Comparison of ENCODE assay signal across 9 cellular contexts in genomic region chr10:80206277-80206655, GRCh38. TPM values are rescaled to one million over a fixed set of nuclear protein-coding genes. Genes with fewer than 3 reads are reported as not detected.
DNase-seq lines count a peak whose midpoint lies in the region; ATAC-seq, FAIRE-seq and TF ChIP-seq lines count a peak whose summit lies in the region.
"Had no signal": no experiment of that assay in that cellular context is flagged by ENCODE, and none has a peak within 500 bp of the region (broad histone marks: within the 10 kb centered on the region; RNA-seq: fewer than 3 reads in every experiment).

No MANE protein-coding gene starts in this region.

- peaks cover 26% of the 10 kb centered on the region for H3K79me2 ChIP-seq in KMS-11 (ENCODE audit: insufficient read depth, low read depth)

- peaks cover 13% of the 10 kb centered on the region for H3K36me3 Mint-ChIP-seq in central memory CD8-positive, alpha-beta T cell (ENCODE audit: insufficient read depth)
- no peaks in the 10 kb centered on the region for H3K36me3 Mint-ChIP-seq in natural killer cell treated with Interleukin-12 subunit alpha and Interleukin-12 subunit beta and Interleukin-15 and Interleukin-18, amount 100 ng/mL, for 72 hours

- POLR2A ChIA-PET in A673 (lab: Charles Lee; ENCODE audit: low non-redundant PET), result no interaction called here

- intact Hi-C loops in A673 (cut with micrococcal nuclease; ENCODE audit: unreplicated experiment), result no loop called here

- peak overlapping the region; percentile 97 for H3K4me2 ChIP-seq in KMS-11

- no peaks in the 10 kb centered on the region for H3K9me3 ChIP-seq in A673 (ENCODE audit: low read depth, low read length, poor library complexity, severe bottlenecking)

- H3K9me3 Mint-ChIP-seq in central memory CD8-positive, alpha-beta T cell, result no peaks in the 10 kb centered on the region
- no peaks in the 10 kb centered on the region for H3K9me3 Mint-ChIP-seq in natural killer cell treated with Interleukin-12 subunit alpha and Interleukin-12 subunit beta and Interleukin-15 and Interleukin-18, amount 100 ng/mL, for 72 hours

- H3K4me3 Mint-ChIP-seq in central memory CD8-positive, alpha-beta T cell, result peak overlapping the region; percentile 73
- H3K4me3 Mint-ChIP-seq in natural killer cell treated with Interleukin-12 subunit alpha and Interleukin-12 subunit beta and Interleukin-15 and Interleukin-18, amount 100 ng/mL, for 72 hours, result peak overlapping the region; percentile 88

- no peaks in the 10 kb centered on the region for H4K20me1 ChIP-seq in KMS-11 (ENCODE audit: insufficient read depth)

- no peak overlapping the region for H3K27ac ChIP-seq in A673 (ENCODE audit: low read depth, low read length, poor library complexity, severe bottlenecking)
- peak overlapping the region; percentile 80 for H3K27ac ChIP-seq in KMS-11

- H3K27me3 ChIP-seq in A673 (replicated peaks; ENCODE audit: insufficient read depth, low read depth, low read length, poor library complexity) (no peaks in the 10 kb centered on the region), KMS-11 (ENCODE audit: insufficient read depth, low read depth) (no peaks in the 10 kb centered on the region)

- FAIRE-seq in GM12892 (lab: Jason Lieb, UNC), result no peak
- FAIRE-seq: TTC549 had no signal

- no peak for TF ChIP-seq CTCF in A673 (conservative IDR thresholded peaks at IDR 0.05; ENCODE audit: low read depth, low read length)
- TF ChIP-seq CTCF in KMS-11 (conservative IDR thresholded peaks at IDR 0.05; ENCODE audit: low read depth, low read length), result no peak

- no peaks in the 10 kb centered on the region for H3K36me3 ChIP-seq in A673 (ENCODE audit: insufficient read depth, low read length, poor library complexity, severe bottlenecking)
- H3K36me3 ChIP-seq in KMS-11 (ENCODE audit: insufficient read depth), result no peaks in the 10 kb centered on the region

- no TSS peak for BruUV-seq in A673 (replicated peaks; lab: Mats Ljungman, UMichigan)

- no peak for DNase-seq in A673 (ENCODE audit: low spot score)
- DNase-seq in central memory CD8-positive, alpha-beta T cell (ENCODE audit: low spot score in 2 of 2), result no peak
- DNase-seq in natural killer cell treated with Interleukin-12 subunit alpha and Interleukin-12 subunit beta and Interleukin-15 and Interleukin-18, amount 100 ng/mL, for 72 hours (ENCODE audit: low spot score), result no peak
- no peak for DNase-seq in KG1 (lab: John Stamatoyannopoulos, UW)
- no peak for DNase-seq in T1000 (lab: John Stamatoyannopoulos, UW)
- no peak for DNase-seq in GM12892 (ENCODE audit: insufficient read length)

- peak overlapping the region; percentile 95 for H2AFZ ChIP-seq in KMS-11 (ENCODE audit: low read depth)

- H3K4me3 ChIP-seq in A673 (ENCODE audit: low read depth, low read length, poor library complexity, severe bottlenecking), result peak overlapping the region; percentile 93
- no peak overlapping the region for H3K4me3 ChIP-seq in KMS-11 (IDR thresholded peaks at IDR 0.05; ENCODE audit: insufficient read depth, low read depth, low read length)

- peak overlapping the region; percentile 91; the same call in 1 of the 2 replicates for H3K9ac ChIP-seq in KMS-11

- TF ChIP-seq POLR2A in GM12892 (IDR thresholded peaks at IDR 0.05; ENCODE audit: low read depth, low read length), result no peak

- peaks cover 44% of the 10 kb centered on the region for H3K4me1 Mint-ChIP-seq in central memory CD8-positive, alpha-beta T cell
- H3K4me1 Mint-ChIP-seq in natural killer cell treated with Interleukin-12 subunit alpha and Interleukin-12 subunit beta and Interleukin-15 and Interleukin-18, amount 100 ng/mL, for 72 hours (ENCODE audit: low read depth in 2 of 2), result peaks cover 39 to 40% of the 10 kb centered on the region in 2 donors

- no peaks in the 10 kb centered on the region for H3K27me3 Mint-ChIP-seq in central memory CD8-positive, alpha-beta T cell
- H3K27me3 Mint-ChIP-seq in natural killer cell treated with Interleukin-12 subunit alpha and Interleukin-12 subunit beta and Interleukin-15 and Interleukin-18, amount 100 ng/mL, for 72 hours, result peaks cover 0 to 2% of the 10 kb centered on the region in 2 donors

- ATAC-seq in central memory CD8-positive, alpha-beta T cell (replicated peaks; ENCODE audit: extremely low read depth, poor library complexity, severe bottlenecking), result no peak
- ATAC-seq in natural killer cell treated with Interleukin-12 subunit alpha and Interleukin-12 subunit beta and Interleukin-15 and Interleukin-18, amount 100 ng/mL, for 72 hours, result no peak
- ATAC-seq in GM21390 (IDR thresholded peaks at IDR 0.05; ENCODE audit: unreplicated experiment), result no peak

- peak overlapping the region; percentile 88 for H3K27ac Mint-ChIP-seq in central memory CD8-positive, alpha-beta T cell (ENCODE audit: low read depth)
- peak overlapping the region; percentile 96 to 97 for H3K27ac Mint-ChIP-seq in natural killer cell treated with Interleukin-12 subunit alpha and Interleukin-12 subunit beta and Interleukin-15 and Interleukin-18, amount 100 ng/mL, for 72 hours

- CTCF ChIA-PET in A673 (lab: Charles Lee), result no interaction called here

- H3K4me1 ChIP-seq in A673 (ENCODE audit: insufficient read depth, low read length, poor library complexity, severe bottlenecking), result peaks cover 20% of the 10 kb centered on the region
- peaks cover 23% of the 10 kb centered on the region for H3K4me1 ChIP-seq in KMS-11 (ENCODE audit: low read depth, poor library complexity, severe bottlenecking)

RNA-seq across cellular contexts. Expression of gene ANXA11, which starts 0.9 kb away (rescaled TPM):
- 118 and 119 TPM in 2 replicates for total RNA-seq in A673 (2021)
- 100 to 1,000 TPM; 134 to 166 TPM for total RNA-seq in natural killer cell treated with Interleukin-12 subunit alpha and Interleukin-12 subunit beta and Interleukin-15 and Interleukin-18, amount 100 ng/mL, for 72 hours
- polyA plus RNA-seq in GM12892 (2012; ENCODE audit: missing spikeins), result 107 TPM
